Comparison of ENCODE assay signal across 8 cellular contexts in the genomic region with DNA sequence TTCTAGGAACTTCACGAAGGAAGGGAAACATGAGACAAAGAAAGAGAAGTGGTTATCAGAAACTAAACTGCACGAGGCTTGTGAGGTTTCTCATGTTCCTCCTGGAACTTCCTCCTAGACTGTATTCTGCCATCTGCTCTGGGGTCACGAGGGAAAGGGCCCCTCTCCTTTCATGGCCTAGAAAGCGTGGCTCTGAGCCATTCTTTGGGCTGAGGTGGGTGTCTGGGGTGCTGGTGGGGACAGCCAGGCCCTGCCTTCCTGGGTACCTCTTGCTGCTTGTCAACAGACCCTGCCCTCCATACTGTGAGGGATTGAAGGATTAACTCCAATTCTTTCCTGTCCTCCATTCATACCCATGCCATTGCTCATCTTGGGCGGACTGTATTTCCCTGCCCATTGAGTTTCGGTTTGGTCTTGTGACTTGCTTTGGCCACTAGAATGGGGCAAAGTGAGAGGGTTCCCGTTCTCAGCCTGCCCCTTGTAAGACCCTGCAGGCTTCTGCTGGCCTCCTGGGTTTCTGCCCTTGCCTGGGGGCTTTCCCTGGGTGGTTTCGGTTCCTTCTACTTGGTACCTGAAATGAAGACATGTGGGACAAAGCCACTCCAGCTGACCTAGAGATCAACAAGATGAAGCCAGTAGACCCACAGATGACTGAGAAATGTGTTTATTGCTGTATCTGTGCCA. TPM values are rescaled to one million over a fixed set of nuclear protein-coding genes. Genes with fewer than 3 reads are reported as not detected.
DNase-seq lines count a peak whose midpoint lies in the region; ATAC-seq and TF ChIP-seq lines count a peak whose summit lies in the region.

No MANE protein-coding gene starts in this region.

- no peaks in the 10 kb centered on the region for H3K27me3 ChIP-seq in vagina
- H3K27me3 ChIP-seq in esophagus muscularis mucosa, result no peaks in the 10 kb centered on the region

- no peak for TF ChIP-seq EP300 in esophagus muscularis mucosa (IDR thresholded peaks at IDR 0.05)

- DNase-seq in left cardiac atrium, result no peak
- DNase-seq in cerebellum (ENCODE audit: low spot score), result no peak
- no peak for DNase-seq in mucosa of gallbladder (ENCODE audit: low spot score)
- DNase-seq in vagina (ENCODE audit: extremely low spot score in 2 of 2), result no peak
- DNase-seq in esophagus muscularis mucosa (ENCODE audit: extremely low spot score), result no peak

- TF ChIP-seq POLR2A in vagina (IDR thresholded peaks at IDR 0.05), result no peak
- no peak for TF ChIP-seq POLR2A in esophagus muscularis mucosa (IDR thresholded peaks at IDR 0.05; ENCODE audit: low read depth)

- H3K36me3 ChIP-seq in vagina, result no peaks in the 10 kb centered on the region
- no peaks in the 10 kb centered on the region for H3K36me3 ChIP-seq in esophagus muscularis mucosa

- ATAC-seq in GM18498 (IDR thresholded peaks at IDR 0.05; ENCODE audit: unreplicated experiment) (peak; percentile 86), GM21447 (IDR thresholded peaks at IDR 0.05; ENCODE audit: unreplicated experiment) (peak; percentile 92), HG03521 (IDR thresholded peaks at IDR 0.05; ENCODE audit: unreplicated experiment) (peak; percentile 80), left cardiac atrium (peak; percentile 50 to 52)

- no peak overlapping the region for H3K4me3 ChIP-seq in vagina
- H3K4me3 ChIP-seq in esophagus muscularis mucosa, result no peak overlapping the region

- H3K4me1 ChIP-seq in vagina (no peaks in the 10 kb centered on the region), esophagus muscularis mucosa (no peaks in the 10 kb centered on the region)

- no peak overlapping the region for H3K27ac ChIP-seq in vagina
- no peak overlapping the region for H3K27ac ChIP-seq in esophagus muscularis mucosa (replicated peaks in 1 of 4)

- H3K9me3 ChIP-seq in vagina, result no peaks in the 10 kb centered on the region
- no peaks in the 10 kb centered on the region for H3K9me3 ChIP-seq in esophagus muscularis mucosa

- WGBS in esophagus muscularis mucosa, result 66% methylated on average over 8 of the region's 8 CpGs

- intact Hi-C loops in left cardiac atrium (cut with DNase I), result no loop called here
- intact Hi-C loops in vagina (cut with DNase I), result no loop called here
- intact Hi-C loops in esophagus muscularis mucosa (cut with DNase I), result no loop called here

- TF ChIP-seq CTCF in vagina (IDR thresholded peaks at IDR 0.05) (no peak), esophagus muscularis mucosa (IDR thresholded peaks at IDR 0.05) (no peak)

RNA-seq across cellular contexts. Expression of a gene that starts 14.9 kb away (rescaled TPM):
- total RNA-seq in left cardiac atrium, result 10 to 100 TPM; 16.6 to 19.7 TPM
- total RNA-seq in cerebellum, result 2.5 TPM
- total RNA-seq in mucosa of gallbladder, result 11.4 TPM
- 9.6 TPM for total RNA-seq in vagina
- total RNA-seq in esophagus muscularis mucosa, result 10 to 100 TPM in 3 of 4 donors, 1 to 10 TPM in 1; 7.1 to 18.5 (median 15.4) TPM

RNA-seq across cellular contexts. Expression of a gene that starts 56.4 kb away (rescaled TPM):
- 1 to 10 TPM; 3.8 to 4.2 TPM for total RNA-seq in left cardiac atrium
- 8.2 TPM for total RNA-seq in cerebellum
- total RNA-seq in mucosa of gallbladder, result 9.4 TPM
- total RNA-seq in vagina, result 4.4 TPM
- total RNA-seq in esophagus muscularis mucosa, result 10 to 100 TPM in 3 of 4 donors, 1 to 10 TPM in 1; 6.6 to 19.8 (median 15.0) TPM
